8 cellular contexts compared by ENCODE assay signal in genomic region chr14:100214768-100215079, GRCh38. TPM values are rescaled to one million over a fixed set of nuclear protein-coding genes. Genes with fewer than 3 reads are reported as not detected.
DNase-seq lines count a peak whose midpoint lies in the region; ATAC-seq and TF ChIP-seq lines count a peak whose summit lies in the region.

No MANE protein-coding gene starts in this region.

- H3K27me3 Mint-ChIP-seq in T-cell (no peaks in the 10 kb centered on the region), glutamatergic neuron (ENCODE audit: unreplicated experiment) (no peaks in the 10 kb centered on the region)

- H3K4me3 Mint-ChIP-seq in T-cell (peak overlapping the region; percentile 73 to 83 (median 82)), glutamatergic neuron (ENCODE audit: unreplicated experiment) (peak overlapping the region; percentile 76)
- H3K4me3 Mint-ChIP-seq in stimulated activated effector memory CD8-positive, alpha-beta T cell treated with anti-CD3 and anti-CD28 coated beads, Interleukin-12 subunit alpha, Interleukin-12 subunit beta, amount 100 ng/mL, for 72 hours: peak overlapping the region; percentile 76

- peaks cover 29 to 42% (median 34%) of the 10 kb centered on the region in 3 donors for H3K4me1 Mint-ChIP-seq in T-cell
- H3K4me1 Mint-ChIP-seq in glutamatergic neuron (ENCODE audit: low read depth, unreplicated experiment): peaks cover 12% of the 10 kb centered on the region
- peaks cover 34% of the 10 kb centered on the region for H3K4me1 Mint-ChIP-seq in stimulated activated effector memory CD8-positive, alpha-beta T cell treated with anti-CD3 and anti-CD28 coated beads, Interleukin-12 subunit alpha, Interleukin-12 subunit beta, amount 100 ng/mL, for 72 hours

- no peaks in the 10 kb centered on the region for H3K9me3 Mint-ChIP-seq in T-cell
- peaks cover 8% of the 10 kb centered on the region for H3K9me3 Mint-ChIP-seq in glutamatergic neuron (ENCODE audit: unreplicated experiment)
- H3K9me3 Mint-ChIP-seq in stimulated activated effector memory CD8-positive, alpha-beta T cell treated with anti-CD3 and anti-CD28 coated beads, Interleukin-12 subunit alpha, Interleukin-12 subunit beta, amount 100 ng/mL, for 72 hours: no peaks in the 10 kb centered on the region

- ATAC-seq in T-cell (replicated peaks in 1 of 4): no peak
- no peak for ATAC-seq in stimulated activated effector memory CD8-positive, alpha-beta T cell treated with anti-CD3 and anti-CD28 coated beads, Interleukin-12 subunit alpha, Interleukin-12 subunit beta, amount 100 ng/mL, for 72 hours

- H3K27ac Mint-ChIP-seq in T-cell (peak overlapping the region; percentile 91 to 94), glutamatergic neuron (ENCODE audit: unreplicated experiment) (peak overlapping the region; percentile 55)
- peak overlapping the region; percentile 91 for H3K27ac Mint-ChIP-seq in stimulated activated effector memory CD8-positive, alpha-beta T cell treated with anti-CD3 and anti-CD28 coated beads, Interleukin-12 subunit alpha, Interleukin-12 subunit beta, amount 100 ng/mL, for 72 hours

- DNase-seq in NCI-H1092 treated with DMSO at 0.1 percent for 48 hours (lab: John Stamatoyannopoulos, UW): peak; percentile 32
- no peak for DNase-seq in NCI-H1092 (lab: John Stamatoyannopoulos, UW)
- DNase-seq in T-cell: peak in 1 of 34 experiments; percentile 22
- no peak for DNase-seq in glutamatergic neuron
- no peak for DNase-seq in stimulated activated effector memory CD8-positive, alpha-beta T cell treated with anti-CD3 and anti-CD28 coated beads, Interleukin-12 subunit alpha, Interleukin-12 subunit beta, amount 100 ng/mL, for 72 hours (ENCODE audit: low spot score in 2 of 2)
- no peak for DNase-seq in MV-4-11 (lab: John Stamatoyannopoulos, UW)
- DNase-seq in stimulated activated CD4-positive, alpha-beta T cell treated with anti-CD3 and anti-CD28 coated beads, Interleukin-12 subunit alpha, Interleukin-12 subunit beta, amount 100 ng/mL, for 4 hours: no peak
- no peak for DNase-seq in A172 (ENCODE audit: low spot score)

- no peaks in the 10 kb centered on the region for H3K36me3 Mint-ChIP-seq in T-cell
- H3K36me3 Mint-ChIP-seq in glutamatergic neuron (ENCODE audit: unreplicated experiment): no peaks in the 10 kb centered on the region
- peaks cover 5% of the 10 kb centered on the region for H3K36me3 Mint-ChIP-seq in stimulated activated effector memory CD8-positive, alpha-beta T cell treated with anti-CD3 and anti-CD28 coated beads, Interleukin-12 subunit alpha, Interleukin-12 subunit beta, amount 100 ng/mL, for 72 hours

- POLR2A ChIA-PET in T-cell (lab: Charles Lee): interaction anchor here in 1 of 2 donors (1.4 kb wide), 1 partner anchor 10 kb away, joined by 4 read pairs; no protein-coding TSS in a partner anchor

- no peak for TF ChIP-seq CTCF in glutamatergic neuron (IDR thresholded peaks at IDR 0.05; ENCODE audit: partially characterized antibody, unreplicated experiment)

- CTCF ChIA-PET in T-cell (lab: Charles Lee): interaction anchor here in 1 of 2 donors (0.7 to 1.5 kb wide), 5 partner anchors 9 to 22 kb away, joined by 3 to 7 read pairs (median 4); no protein-coding TSS in a partner anchor

RNA-seq across cellular contexts. Expression of gene YY1, which starts 24.2 kb away (rescaled TPM):
- 10 to 100 TPM; 67.5 to 86.5 (median 74.2) TPM for total RNA-seq in T-cell
- total RNA-seq in glutamatergic neuron (ENCODE audit: unreplicated experiment): 60.6 TPM
- total RNA-seq in A172 (2014; rRNA removed; shearing (Covaris generic)): 31.0 and 31.3 TPM in 2 replicates

RNA-seq across cellular contexts. Expression of gene DEGS2, which starts 55.3 kb away (rescaled TPM):
- total RNA-seq in T-cell (under 1 TPM in 4 of 5 donors, not detected in 1; 0.19 to 0.79 (median 0.49) TPM), glutamatergic neuron (ENCODE audit: unreplicated experiment) (0.34 TPM)
- total RNA-seq in A172 (2014; rRNA removed; shearing (Covaris generic)): not detected in 2 replicates
